In the genomic region with DNA sequence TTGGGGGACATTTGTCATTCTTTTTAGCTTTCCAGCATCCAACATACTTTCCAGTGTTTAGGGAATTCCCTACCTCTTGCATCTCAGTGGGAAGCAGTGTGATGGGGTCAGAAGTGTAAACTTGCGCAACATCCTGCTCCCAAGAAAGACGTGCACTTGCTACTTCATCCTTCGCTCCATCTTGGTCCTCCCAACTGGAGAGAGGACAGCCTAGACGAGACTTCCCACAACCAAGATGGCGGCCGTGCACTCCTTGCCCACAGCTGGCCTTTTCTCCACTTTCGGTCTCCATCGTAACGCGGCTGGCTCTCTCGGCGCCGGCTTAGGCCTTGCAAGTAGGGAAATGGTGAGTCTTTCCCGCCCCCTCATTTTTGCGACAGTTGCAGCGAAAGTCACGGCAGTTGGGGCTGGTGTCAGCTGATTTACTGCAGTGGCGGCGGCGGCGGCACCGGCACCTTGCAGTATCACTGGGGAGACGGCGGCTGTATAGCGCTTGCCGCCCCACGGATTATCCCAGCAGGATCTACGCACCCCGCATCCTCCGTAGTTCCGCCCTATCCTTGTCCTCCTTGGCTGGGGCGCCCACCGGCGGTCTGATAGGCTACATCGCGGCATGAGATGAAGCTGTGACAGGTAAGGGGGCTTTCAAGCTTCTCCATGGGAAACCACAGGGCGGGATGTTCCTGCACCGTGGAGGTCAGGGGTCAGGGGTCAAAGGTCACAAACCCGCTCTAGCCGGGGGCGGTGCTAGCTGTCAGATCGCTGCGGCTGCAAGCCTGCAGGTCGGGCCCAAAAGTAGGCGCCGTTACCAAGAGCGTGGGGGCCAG, we compare ENCODE assay signal across 8 cellular contexts. TPM values are rescaled to one million over a fixed set of nuclear protein-coding genes. Genes with fewer than 3 reads are reported as not detected.
A peak's percentile ranks its signal among the peaks of the same experiment; 100 is the strongest.
DNase-seq lines count a peak whose midpoint lies in the region; ATAC-seq lines count a peak whose summit lies in the region.

A gene (plus strand): TSS at position 416 of the 827 bp plus-strand sequence. CDS start 21,157 bp downstream, outside the sequence.

- H3K36me3 Mint-ChIP-seq in activated CD4-positive, alpha-beta T cell treated with anti-CD3 and anti-CD28 coated beads, Interleukin-2, amount 10 ng/mL, durations not matched to agents 7 days and 5 days (ENCODE audit: low read depth): peaks cover 22% of the 10 kb centered on the region

- H3K27me3 Mint-ChIP-seq in activated CD4-positive, alpha-beta T cell treated with anti-CD3 and anti-CD28 coated beads, Interleukin-2, amount 10 ng/mL, durations not matched to agents 7 days and 5 days: no peaks in the 10 kb centered on the region

- H3K4me2 ChIP-seq in BLaER1: peak within 1 kb of the TSS; percentile 96

- DNase-seq in NCI-H69 (lab: John Stamatoyannopoulos, UW): peak; percentile 100
- DNase-seq in activated CD4-positive, alpha-beta T cell treated with anti-CD3 and anti-CD28 coated beads, Interleukin-2, amount 10 ng/mL, durations not matched to agents 7 days and 5 days: peak; percentile 97
- DNase-seq in cortex of kidney (lab: John Stamatoyannopoulos, UW): peak; percentile 17
- peak; percentile 96 to 99 for DNase-seq in left colon
- peak; percentile 97 for DNase-seq in stimulated activated CD4-positive, alpha-beta T cell treated with anti-CD3 and anti-CD28 coated beads, Interleukin-1b, Interleukin-23, amount 100 ng/mL, for 48 hours

- H3K27me3 ChIP-seq in BLaER1: no peaks in the 10 kb centered on the region

- peak within 1 kb of the TSS; percentile 93 for H3K27ac Mint-ChIP-seq in activated CD4-positive, alpha-beta T cell treated with anti-CD3 and anti-CD28 coated beads, Interleukin-2, amount 10 ng/mL, durations not matched to agents 7 days and 5 days

- intact Hi-C loops in left colon (cut with DNase I, micrococcal nuclease): no loop called here

- peaks cover 70% of the 10 kb centered on the region for H3K4me1 Mint-ChIP-seq in activated CD4-positive, alpha-beta T cell treated with anti-CD3 and anti-CD28 coated beads, Interleukin-2, amount 10 ng/mL, durations not matched to agents 7 days and 5 days

- H4K20me1 ChIP-seq in BLaER1: no peaks in the 10 kb centered on the region

- peak within 1 kb of the TSS; percentile 84 for H3K4me3 Mint-ChIP-seq in activated CD4-positive, alpha-beta T cell treated with anti-CD3 and anti-CD28 coated beads, Interleukin-2, amount 10 ng/mL, durations not matched to agents 7 days and 5 days

- H3K9me3 Mint-ChIP-seq in activated CD4-positive, alpha-beta T cell treated with anti-CD3 and anti-CD28 coated beads, Interleukin-2, amount 10 ng/mL, durations not matched to agents 7 days and 5 days: peaks cover 4% of the 10 kb centered on the region

- peak within 1 kb of the TSS; percentile 82 for H3K9ac ChIP-seq in BLaER1

- POLR2A ChIA-PET in activated CD4-positive, alpha-beta T cell treated with anti-CD3 and anti-CD28 coated beads, Interleukin-2, amount 10 ng/mL, durations not matched to agents 7 days and 5 days (lab: Charles Lee): no interaction called here

- CTCF ChIA-PET in activated CD4-positive, alpha-beta T cell treated with anti-CD3 and anti-CD28 coated beads, Interleukin-2, amount 10 ng/mL, durations not matched to agents 7 days and 5 days (lab: Charles Lee): interaction anchor here (0.6 to 2.4 kb wide), 5 partner anchors 10 to 946 kb away, joined by 3 to 13 read pairs (median 3); a partner anchor contains a TSS

- H3K36me3 ChIP-seq in BLaER1: no peaks in the 10 kb centered on the region

- H3K9me3 ChIP-seq in BLaER1: peaks cover 6% of the 10 kb centered on the region

- H3K4me3 ChIP-seq in BLaER1: peak within 1 kb of the TSS; percentile 78

- H3K4me1 ChIP-seq in BLaER1: peaks cover 33% of the 10 kb centered on the region

- ATAC-seq in GM19328 (IDR thresholded peaks at IDR 0.05; ENCODE audit: unreplicated experiment) (peak; percentile 98), HG03520 (IDR thresholded peaks at IDR 0.05; ENCODE audit: unreplicated experiment) (peak; percentile 96), left colon (peak; percentile 96)

- H3K27ac ChIP-seq in BLaER1: peak within 1 kb of the TSS; percentile 63

RNA-seq across cellular contexts. Expression of the gene that starts here (rescaled TPM):
- total RNA-seq in activated CD4-positive, alpha-beta T cell treated with anti-CD3 and anti-CD28 coated beads, Interleukin-2, amount 10 ng/mL, durations not matched to agents 7 days and 5 days: 10 to 100 TPM; 41.5 to 44.3 TPM
- 10 to 100 TPM; 25.0 to 27.1 TPM for total RNA-seq in left colon

Comparison
In these comparisons a context has a peak if more than half of its experiments do, and no peak if none do; other contexts are left out.
1. Peak in every context shown above with its lines: DNase-seq, ATAC-seq, H3K4me3 ChIP-seq and H3K27ac ChIP-seq.
2. DNase-seq: peak in every context shown above with its lines; median percentile 100 in NCI-H69; 98 in left colon; 97 in activated CD4-positive, alpha-beta T cell treated with anti-CD3 and anti-CD28 coated beads, Interleukin-2, amount 10 ng/mL, durations not matched to agents 7 days and 5 days; 97 in stimulated activated CD4-positive, alpha-beta T cell treated with anti-CD3 and anti-CD28 coated beads, Interleukin-1b, Interleukin-23, amount 100 ng/mL, for 48 hours; 17 in cortex of kidney.